In the genomic region with DNA sequence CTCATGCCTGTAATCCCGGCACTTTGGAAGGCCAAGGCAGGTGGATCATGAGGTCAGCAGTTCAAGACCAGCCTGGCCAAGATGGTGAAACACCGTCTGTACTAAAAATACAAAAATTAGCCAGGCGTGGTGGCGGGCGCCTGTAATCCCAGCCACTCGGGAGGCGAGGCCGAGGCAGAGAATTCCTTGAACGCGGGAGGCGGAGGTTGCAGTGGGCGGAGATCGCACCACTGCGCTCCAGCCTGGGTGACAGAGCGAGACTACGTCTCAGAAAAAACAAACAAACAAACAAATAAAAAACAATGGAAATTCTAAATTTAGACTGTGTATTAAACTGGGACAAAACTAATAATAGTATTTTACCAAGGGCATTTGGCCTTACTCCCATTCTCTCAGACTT, we compare ENCODE assay signal across 9 cellular contexts. TPM values are rescaled to one million over a fixed set of nuclear protein-coding genes. Genes with fewer than 3 reads are reported as not detected.
DNase-seq lines count a peak whose midpoint lies in the region; ATAC-seq and TF ChIP-seq lines count a peak whose summit lies in the region.
"Not testable (repeated sequence)": the region's sequence is repeated elsewhere in the genome, so short reads cannot be mapped to it uniquely, and the experiment has no call there.
"Had no signal": no experiment of that assay in that cellular context is flagged by ENCODE, and none has a peak within 500 bp of the region (broad histone marks: within the 10 kb centered on the region; RNA-seq: fewer than 3 reads in every experiment).

No MANE protein-coding gene starts in this region.

- TF ChIP-seq POLR2A in gastrocnemius medialis (IDR thresholded peaks at IDR 0.05): not testable (repeated sequence)

- in situ Hi-C loops in gastrocnemius medialis (cut with MboI; ENCODE audit: low sequenced_read_pairs in 4 of 4): not testable (repeated sequence)

- H3K4me1 ChIP-seq in DND-41 (ENCODE audit: insufficient read depth, low read length): peaks cover 17% of the 10 kb centered on the region
- H3K4me1 ChIP-seq in NT2/D1 (ENCODE audit: insufficient read depth, insufficient read length); hepatocyte (ENCODE audit: insufficient read depth); naive thymus-derived CD4-positive, alpha-beta T cell (ENCODE audit: control insufficient read depth in 2 of 2, insufficient read depth in 2 of 2, low read length in 2 of 2); gastrocnemius medialis; upper lobe of right lung: not testable (repeated sequence)

- not testable (repeated sequence) for H3K36me3 Mint-ChIP-seq in chondrocyte (ENCODE audit: low read depth); naive thymus-derived CD4-positive, alpha-beta T cell

- H3K27me3 ChIP-seq in DND-41 (ENCODE audit: insufficient read depth, low read length, poor library complexity) (peaks cover 28% of the 10 kb centered on the region), NT2/D1 (ENCODE audit: insufficient read depth, insufficient read length) (peaks cover 14% of the 10 kb centered on the region), hepatocyte (peaks cover 35% of the 10 kb centered on the region), gastrocnemius medialis (peaks cover 9 to 26% (median 21%) of the 10 kb centered on the region in 3 donors), upper lobe of right lung (peaks cover 56% of the 10 kb centered on the region)
- not testable (repeated sequence) for H3K27me3 ChIP-seq in naive thymus-derived CD4-positive, alpha-beta T cell (ENCODE audit: control insufficient read depth in 2 of 2, insufficient read depth in 2 of 2, low read length in 2 of 2)

- H3K4me3 ChIP-seq in DND-41 (ENCODE audit: low read depth in 1 of 2, low read length in 2 of 2) (peak overlapping the region; percentile 20 to 59; a peak in 3 of 4 replicates), NT2/D1 (ENCODE audit: insufficient read length, low read depth) (peak overlapping the region; percentile 66), hepatocyte (peak overlapping the region; percentile 23), gastrocnemius medialis (peak overlapping the region; percentile 53 to 66 (median 61)), upper lobe of right lung (peak overlapping the region; percentile 39)
- peak overlapping the region; percentile 57 for H3K4me3 ChIP-seq in naive thymus-derived CD4-positive, alpha-beta T cell (ENCODE audit: low read length)

- H2AFZ ChIP-seq in DND-41 (ENCODE audit: low read depth, low read length); hepatocyte: not testable (repeated sequence)

- H3K27ac Mint-ChIP-seq in chondrocyte (ENCODE audit: unreplicated experiment); naive thymus-derived CD4-positive, alpha-beta T cell: not testable (repeated sequence)

- H3K4me1 Mint-ChIP-seq in chondrocyte (ENCODE audit: low read depth); naive thymus-derived CD4-positive, alpha-beta T cell: not testable (repeated sequence)

- H3K79me2 ChIP-seq in DND-41 (ENCODE audit: insufficient read depth, low read length); hepatocyte: not testable (repeated sequence)

- H3K27ac ChIP-seq in DND-41 (ENCODE audit: low read length); hepatocyte; naive thymus-derived CD4-positive, alpha-beta T cell (ENCODE audit: low read depth, low read length); gastrocnemius medialis; upper lobe of right lung: not testable (repeated sequence)

- WGBS in hepatocyte (ENCODE audit: low lambda C conversion rate, missing lambda C conversion rate): 67% methylated on average over 16 of the region's 16 CpGs

- H3K9ac ChIP-seq in DND-41 (ENCODE audit: low read depth, low read length) (peak overlapping the region; percentile 41; the same call in 1 of the 2 replicates), NT2/D1 (ENCODE audit: insufficient read length, low read depth) (peak overlapping the region; percentile 72)

- intact Hi-C loops in naive thymus-derived CD4-positive, alpha-beta T cell (cut with micrococcal nuclease); gastrocnemius medialis (cut with DNase I; ENCODE audit: low total_unique reads); upper lobe of right lung (cut with DNase I): not testable (repeated sequence)

- H3K4me2 ChIP-seq in DND-41 (ENCODE audit: insufficient read depth, low read length) (peak overlapping the region; percentile 73), hepatocyte (peak overlapping the region; percentile 95)

- not testable (repeated sequence) for H3K9me3 ChIP-seq in DND-41 (ENCODE audit: insufficient read depth, low read length, severe bottlenecking); NT2/D1 (ENCODE audit: insufficient read depth, low read length); hepatocyte (ENCODE audit: low read depth); naive thymus-derived CD4-positive, alpha-beta T cell (ENCODE audit: control insufficient read depth in 2 of 3, low read length in 3 of 3); gastrocnemius medialis; upper lobe of right lung

- not testable (repeated sequence) for ATAC-seq in DND-41 (ENCODE audit: insufficient read depth, low read depth); naive thymus-derived CD4-positive, alpha-beta T cell; gastrocnemius medialis; upper lobe of right lung

- H3K4me3 Mint-ChIP-seq in chondrocyte (ENCODE audit: unreplicated experiment): peak overlapping the region; percentile 35
- H3K4me3 Mint-ChIP-seq in naive thymus-derived CD4-positive, alpha-beta T cell: peak overlapping the region in 9 of 10 donors; percentile 29 to 83 (median 65)

- POLR2A ChIA-PET in naive thymus-derived CD4-positive, alpha-beta T cell (lab: Charles Lee): not testable (repeated sequence)

- H3K36me3 ChIP-seq in DND-41 (ENCODE audit: insufficient read depth, low read length); NT2/D1 (ENCODE audit: insufficient read depth, insufficient read length, low read length); hepatocyte (replicated peaks; ENCODE audit: insufficient read depth, low read depth); naive thymus-derived CD4-positive, alpha-beta T cell (ENCODE audit: control insufficient read depth in 2 of 3, insufficient read depth in 3 of 3, low read length in 3 of 3); gastrocnemius medialis; upper lobe of right lung: not testable (repeated sequence)

- H3K27me3 Mint-ChIP-seq in chondrocyte (ENCODE audit: low read depth): peaks cover 28% of the 10 kb centered on the region
- H3K27me3 Mint-ChIP-seq in naive thymus-derived CD4-positive, alpha-beta T cell: peaks cover 21 to 62% (median 29%) of the 10 kb centered on the region in 5 donors

- not testable (repeated sequence) for TF ChIP-seq CTCF in DND-41 (IDR thresholded peaks at IDR 0.05; ENCODE audit: borderline replicate concordance, extremely low read depth, low read length, poor library complexity, severe bottlenecking); chondrocyte (IDR thresholded peaks at IDR 0.05); hepatocyte (IDR thresholded peaks at IDR 0.05; ENCODE audit: poor library complexity); gastrocnemius medialis (IDR thresholded peaks at IDR 0.05 in 4 of 5, conservative IDR thresholded peaks at IDR 0.05 in 1 of 5); upper lobe of right lung (IDR thresholded peaks at IDR 0.05)

- H3K9me3 Mint-ChIP-seq in chondrocyte (ENCODE audit: low read depth); naive thymus-derived CD4-positive, alpha-beta T cell: not testable (repeated sequence)

- H4K20me1 ChIP-seq in DND-41 (ENCODE audit: insufficient read depth, low read length); hepatocyte (ENCODE audit: insufficient read depth, poor library complexity, severe bottlenecking): not testable (repeated sequence)

- H3K9me2 ChIP-seq in hepatocyte (replicated peaks; ENCODE audit: insufficient read depth): not testable (repeated sequence)

- not testable (repeated sequence) for DNase-seq in DND-41; NT2/D1 (ENCODE audit: low read depth, low spot score); chondrocyte (ENCODE audit: low spot score); hepatocyte (ENCODE audit: low spot score); naive thymus-derived CD4-positive, alpha-beta T cell; gastrocnemius medialis; upper lobe of right lung
- DNase-seq in activated CD8-positive, alpha-beta memory T cell treated with anti-CD3 and anti-CD28 coated beads, Interleukin-2, amount 50 U/mL, for 48 hours: peak; percentile 18

- CTCF ChIA-PET in naive thymus-derived CD4-positive, alpha-beta T cell (lab: Charles Lee): not testable (repeated sequence)

RNA-seq across cellular contexts. Expression of gene FOXJ2, which starts 14.3 kb away (rescaled TPM):
- total RNA-seq in chondrocyte (21.1 to 24.0 TPM (median 23.4 TPM) in 3 replicates), hepatocyte (7.1 and 10.0 TPM in 2 replicates), gastrocnemius medialis (10 to 100 TPM; 14.3 to 28.0 (median 22.8) TPM), upper lobe of right lung (20.3 TPM)
- polyA plus RNA-seq in hepatocyte: 14.6 and 19.0 TPM in 2 replicates
- total RNA-seq in naive thymus-derived CD4-positive, alpha-beta T cell: 10 to 100 TPM; 19.8 to 30.2 (median 28.9) TPM
- 10 to 100 TPM; 11.2 to 15.5 TPM for polyA plus RNA-seq in naive thymus-derived CD4-positive, alpha-beta T cell

RNA-seq across cellular contexts. Expression of gene C3AR1, which starts 47.9 kb away (rescaled TPM):
- 0.27 to 0.59 TPM in 2 of 3 replicates, not detected in the other for total RNA-seq in chondrocyte
- 1.2 and 2.1 TPM in 2 replicates for total RNA-seq in hepatocyte
- polyA plus RNA-seq in hepatocyte: 4.1 and 5.9 TPM in 2 replicates
- total RNA-seq in naive thymus-derived CD4-positive, alpha-beta T cell: 10 to 100 TPM in 1 of 5 experiments, 1 to 10 TPM in 3, under 1 TPM in 1; 0.66 to 12.7 (median 3.0) TPM
- under 1 TPM; 0.54 to 0.62 TPM for polyA plus RNA-seq in naive thymus-derived CD4-positive, alpha-beta T cell
- 1 to 10 TPM in 3 of 4 donors, under 1 TPM in 1; 0.95 to 4.7 (median 2.4) TPM for total RNA-seq in gastrocnemius medialis
- 45.0 TPM for total RNA-seq in upper lobe of right lung
- total RNA-seq: PC-3 had no signal
